1 cellular context compared by ENCODE assay signal in genomic region chr10:61465216-61465496, GRCh38.
TF ChIP-seq lines count a peak whose summit lies in the region.

No MANE protein-coding gene starts in this region.

TF ChIP-seq in IMR-90, 13 proteins besides CTCF, POLR2A, EP300 and RAD21:
- no peak for TF ChIP-seq MXI1 (IDR thresholded peaks at IDR 0.05; ENCODE audit: borderline replicate concordance, low read depth, low read length)
- no peak for TF ChIP-seq SMC3 (IDR thresholded peaks at IDR 0.05; ENCODE audit: low read depth, low read length)
- TF ChIP-seq MAFK (IDR thresholded peaks at IDR 0.05; ENCODE audit: low read depth, low read length) = no peak
- TF ChIP-seq RFX5 (IDR thresholded peaks at IDR 0.05; ENCODE audit: low read depth, low read length) = no peak
- no peak for TF ChIP-seq FOS (IDR thresholded peaks at IDR 0.05; ENCODE audit: low read depth, low read length)
- no peak for TF ChIP-seq MAZ (IDR thresholded peaks at IDR 0.05; ENCODE audit: borderline replicate concordance, low read depth, low read length)
- no peak for TF ChIP-seq NFE2L2 (IDR thresholded peaks at IDR 0.05; ENCODE audit: low read depth, low read length)
- TF ChIP-seq USF2 (IDR thresholded peaks at IDR 0.05; ENCODE audit: low read depth, low read length) = no peak
